In genomic region chr1:168483531-168483930, GRCh38 we compare ENCODE assay signal across 12 cellular contexts.
DNase-seq lines count a peak whose midpoint lies in the region; ATAC-seq and TF ChIP-seq lines count a peak whose summit lies in the region.
"Had no signal": no experiment of that assay in that cellular context is flagged by ENCODE, and none has a peak within 500 bp of the region (broad histone marks: within the 10 kb centered on the region; RNA-seq: fewer than 3 reads in every experiment).

No MANE protein-coding gene starts in this region.

- H4K20me1 ChIP-seq in fibroblast of lung (ENCODE audit: control insufficient read depth, extremely low read depth, insufficient read depth, low read length): no peaks in the 10 kb centered on the region

- ATAC-seq in CD4-positive, alpha-beta T cell (ENCODE audit: poor library complexity): no peak
- ATAC-seq: GM23338 had no signal

- H3K4me1 ChIP-seq in fibroblast of lung (ENCODE audit: control insufficient read depth, extremely low read depth, insufficient read depth, low read length) (peaks cover 4% of the 10 kb centered on the region), rectal smooth muscle tissue (ENCODE audit: control insufficient read depth, insufficient read depth, low read length) (peaks cover 39% of the 10 kb centered on the region)

- no peak overlapping the region for H3K4me3 Mint-ChIP-seq in CD4-positive, alpha-beta T cell
- H3K4me3 Mint-ChIP-seq: GM23338 had no signal

- no peak overlapping the region for H3K4me2 ChIP-seq in fibroblast of lung (ENCODE audit: extremely low read depth, insufficient read depth, low read length)
- H3K4me2 ChIP-seq: GM23338 had no signal

- intact Hi-C loops in CD4-positive, alpha-beta T cell (cut with DNase I, micrococcal nuclease): no loop called here

- H3K36me3 ChIP-seq in fibroblast of lung (ENCODE audit: control insufficient read depth, insufficient read depth, low read length) (no peaks in the 10 kb centered on the region), rectal smooth muscle tissue (ENCODE audit: control insufficient read depth, insufficient read depth, low read length) (no peaks in the 10 kb centered on the region)
- H3K36me3 ChIP-seq: stomach had no signal

- no peak overlapping the region for H2AFZ ChIP-seq in fibroblast of lung (ENCODE audit: low read length)
- H2AFZ ChIP-seq: GM23338 had no signal

- DNase-seq in EL: peak; percentile 86
- peak; percentile 44 for DNase-seq in RWPE1 (ENCODE audit: low spot score)
- DNase-seq in fibroblast of lung (ENCODE audit: low read depth in 2 of 2): peak; percentile 39 to 94
- no peak for DNase-seq in NCI-H1694 treated with DMSO at 0.1 percent for 48 hours (lab: John Stamatoyannopoulos, UW)
- DNase-seq in activated CD4-positive, CD25-positive, alpha-beta regulatory T cell (lab: John Stamatoyannopoulos, UW): no peak
- no peak for DNase-seq in NCI-H2107 (lab: John Stamatoyannopoulos, UW)
- DNase-seq in CD4-positive, alpha-beta T cell: no peak
- DNase-seq: NCI-H1092, stomach had no signal

- H3K79me2 ChIP-seq in fibroblast of lung (ENCODE audit: control insufficient read depth, insufficient read depth, low read length): no peaks in the 10 kb centered on the region

- CTCF ChIA-PET in RWPE1 (lab: Yijun Ruan, JAX): no interaction called here
- CTCF ChIA-PET in CD4-positive, alpha-beta T cell (lab: Charles Lee): no interaction called here

- H3K4me1 Mint-ChIP-seq in CD4-positive, alpha-beta T cell (ENCODE audit: low read depth): peaks cover 75% of the 10 kb centered on the region

- no peaks in the 10 kb centered on the region for H3K27me3 Mint-ChIP-seq in CD4-positive, alpha-beta T cell

- no peaks in the 10 kb centered on the region for H3K9me3 ChIP-seq in fibroblast of lung (ENCODE audit: control insufficient read depth, insufficient read depth, low read depth, low read length)
- no peaks in the 10 kb centered on the region for H3K9me3 ChIP-seq in CD4-positive, alpha-beta T cell (ENCODE audit: control insufficient read depth, low read length)
- H3K9me3 ChIP-seq: stomach had no signal

- no peak overlapping the region for H3K4me3 ChIP-seq in fibroblast of lung (replicated peaks in 1 of 4; ENCODE audit: control extremely low read depth in 1 of 4, insufficient read depth in 1 of 4, low read depth in 3 of 4, low read length in 4 of 4)
- H3K4me3 ChIP-seq in rectal smooth muscle tissue (ENCODE audit: low read length): no peak overlapping the region
- H3K4me3 ChIP-seq: GM23338, lung, stomach had no signal

- no peak overlapping the region for H3K27ac Mint-ChIP-seq in CD4-positive, alpha-beta T cell
- H3K27ac Mint-ChIP-seq: GM23338 had no signal

- no peak for TF ChIP-seq CTCF in RWPE1 (conservative IDR thresholded peaks at IDR 0.05; ENCODE audit: low read depth)
- no peak for TF ChIP-seq CTCF in fibroblast of lung (conservative IDR thresholded peaks at IDR 0.05 in 1 of 2, IDR thresholded peaks at IDR 0.05 in 1 of 2; ENCODE audit: low read depth in 1 of 2, low read length in 2 of 2)
- no peak for TF ChIP-seq CTCF in CD4-positive, alpha-beta T cell (IDR thresholded peaks at IDR 0.05)

- H3K9ac ChIP-seq in fibroblast of lung (ENCODE audit: insufficient read depth, low read length) (no peak overlapping the region), rectal smooth muscle tissue (ENCODE audit: low read length) (no peak overlapping the region)

- POLR2A ChIA-PET in RWPE1 (lab: Yijun Ruan, JAX; ENCODE audit: low non-redundant PET): no interaction called here
- POLR2A ChIA-PET in CD4-positive, alpha-beta T cell (lab: Charles Lee): interaction anchor here (1.2 kb wide), 1 partner anchor 18 kb away, joined by 4 read pairs; no protein-coding TSS in a partner anchor

- no peaks in the 10 kb centered on the region for H3K9me3 Mint-ChIP-seq in CD4-positive, alpha-beta T cell

- H3K27ac ChIP-seq in RWPE1 (no peak overlapping the region), fibroblast of lung (ENCODE audit: insufficient read depth, low read length) (no peak overlapping the region), rectal smooth muscle tissue (ENCODE audit: low read depth, low read length) (peak overlapping the region; percentile 72)
- H3K27ac ChIP-seq in CD4-positive, alpha-beta T cell (ENCODE audit: low read depth, low read length): no peak overlapping the region

- H3K27me3 ChIP-seq in fibroblast of lung (ENCODE audit: control insufficient read depth, insufficient read depth, low read length) (no peaks in the 10 kb centered on the region), rectal smooth muscle tissue (ENCODE audit: control insufficient read depth, insufficient read depth, low read length) (no peaks in the 10 kb centered on the region)
- H3K27me3 ChIP-seq in CD4-positive, alpha-beta T cell (ENCODE audit: control insufficient read depth, insufficient read depth, low read length): no peaks in the 10 kb centered on the region
- H3K27me3 ChIP-seq: stomach had no signal

- H3K36me3 Mint-ChIP-seq in CD4-positive, alpha-beta T cell (ENCODE audit: low read depth): no peaks in the 10 kb centered on the region

Comparison
In these comparisons a context has a peak if more than half of its experiments do, and no peak if none do; other contexts are left out.
1. DNase-seq: peak in EL (single experiment), RWPE1 (single experiment) and fibroblast of lung (2 of 2); none in NCI-H1694 treated with DMSO at 0.1 percent for 48 hours (single experiment), activated CD4-positive, CD25-positive, alpha-beta regulatory T cell (0 of 4), NCI-H2107 (single experiment) and CD4-positive, alpha-beta T cell (0 of 10).